18 cellular contexts compared by ENCODE assay signal in the genomic region with DNA sequence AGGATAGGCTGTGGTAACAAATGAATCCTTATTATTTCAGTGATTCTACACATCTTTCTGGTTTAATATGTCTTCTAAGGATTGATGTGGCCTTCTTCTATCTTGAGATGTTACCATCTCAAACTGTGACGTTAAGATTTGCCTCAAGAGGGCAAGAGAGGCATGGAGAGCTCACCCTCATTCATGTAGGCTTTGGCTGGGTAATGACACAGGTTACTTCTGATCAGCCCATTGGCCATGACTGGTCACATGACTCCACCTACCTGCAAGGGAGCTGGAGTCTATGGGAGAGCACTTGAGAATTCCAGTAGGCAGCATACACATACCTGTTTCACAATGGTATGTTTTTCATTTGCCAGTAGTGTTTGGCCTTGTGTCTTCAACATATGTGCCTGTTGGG. TPM values are rescaled to one million over a fixed set of nuclear protein-coding genes. Genes with fewer than 3 reads are reported as not detected.
A peak's percentile ranks its signal among the peaks of the same experiment; 100 is the strongest.
DNase-seq lines count a peak whose midpoint lies in the region; ATAC-seq and TF ChIP-seq lines count a peak whose summit lies in the region.
"Had no signal": no experiment of that assay in that cellular context is flagged by ENCODE, and none has a peak within 500 bp of the region (broad histone marks: within the 10 kb centered on the region; RNA-seq: fewer than 3 reads in every experiment).

No MANE protein-coding gene starts in this region.

- H3K36me3 ChIP-seq in Caco-2 (ENCODE audit: control insufficient read depth, insufficient read depth, low read length) (no peaks in the 10 kb centered on the region), RWPE2 (ENCODE audit: low read depth) (no peaks in the 10 kb centered on the region)
- H3K36me3 ChIP-seq: spleen had no signal

- no peaks in the 10 kb centered on the region for H3K4me1 Mint-ChIP-seq in Caco-2 (ENCODE audit: low read depth, unreplicated experiment)

- intact Hi-C loops in Caco-2 (cut with micrococcal nuclease; ENCODE audit: unreplicated experiment) = loop anchor here (5.0 to 10.0 kb wide), 4 partner anchors 97 to 322 kb away; no protein-coding TSS in a partner anchor

- no TSS peak for BruUV-seq in Caco-2 (replicated peaks; lab: Mats Ljungman, UMichigan)

- no peak overlapping the region for H3K27ac Mint-ChIP-seq in Caco-2 (ENCODE audit: unreplicated experiment)
- H3K27ac Mint-ChIP-seq: IgD-negative memory B cell had no signal

- H3K4me3 ChIP-seq in Caco-2 (ENCODE audit: low read depth, low read length) = no peak overlapping the region
- no peak overlapping the region for H3K4me3 ChIP-seq in RWPE2 (ENCODE audit: severe bottlenecking)
- no peak overlapping the region for H3K4me3 ChIP-seq in epithelial cell of proximal tubule (ENCODE audit: low read depth, low read length)
- H3K4me3 ChIP-seq: BLaER1, GM12878, spleen had no signal

- H3K27ac ChIP-seq in RWPE2 (ENCODE audit: poor library complexity, severe bottlenecking) = no peak overlapping the region
- H3K27ac ChIP-seq: BLaER1, epithelial cell of prostate, spleen, VCaP had no signal

- DNase-seq in ACHN (peak; percentile 18), Caco-2 (peak; percentile 68 to 82), RWPE2 (ENCODE audit: low spot score) (no peak), epithelial cell of proximal tubule (ENCODE audit: low read depth) (no peak), activated T-cell treated with anti-CD3 and anti-CD28 coated beads for 4 hours (no peak)
- DNase-seq: HCEC 1CT, head of caudate nucleus, NCI-H1105, NCI-H2227 treated with DMSO at 0.1 percent for 48 hours, spleen had no signal

- ATAC-seq in RWPE2 (ENCODE audit: low read depth) = peak; percentile 36; the same call in 1 of the 3 replicates
- no peak for ATAC-seq in HG03565 (IDR thresholded peaks at IDR 0.05; ENCODE audit: unreplicated experiment)
- ATAC-seq in HG02852 (IDR thresholded peaks at IDR 0.05; ENCODE audit: unreplicated experiment) = no peak
- no peak for ATAC-seq in GM18520 (IDR thresholded peaks at IDR 0.05; ENCODE audit: unreplicated experiment)
- ATAC-seq: GM12878 had no signal

- no peaks in the 10 kb centered on the region for H3K9me3 Mint-ChIP-seq in Caco-2 (ENCODE audit: unreplicated experiment)

- H3K27me3 ChIP-seq in Caco-2 (replicated peaks; ENCODE audit: control insufficient read depth, insufficient read depth, low read length) (no peaks in the 10 kb centered on the region), RWPE2 (ENCODE audit: insufficient read depth, poor library complexity, severe bottlenecking) (no peaks in the 10 kb centered on the region)
- H3K27me3 ChIP-seq: BLaER1 had no signal

- peak in 1 of 2 experiments; percentile 21 for TF ChIP-seq CTCF in Caco-2 (IDR thresholded peaks at IDR 0.05; ENCODE audit: insufficient read depth in 1 of 2, low read depth in 1 of 2, low read length in 1 of 2, severe bottlenecking in 1 of 2, unreplicated experiment in 1 of 2)
- peak; percentile 10 for TF ChIP-seq CTCF in RWPE2 (IDR thresholded peaks at IDR 0.05; ENCODE audit: poor library complexity, severe bottlenecking)
- TF ChIP-seq CTCF in epithelial cell of proximal tubule (conservative IDR thresholded peaks at IDR 0.05; ENCODE audit: low read depth, low read length) = peak; percentile 19

- H3K27me3 Mint-ChIP-seq in Caco-2 (ENCODE audit: insufficient read depth, unreplicated experiment) = no peaks in the 10 kb centered on the region

- in situ Hi-C loops in ACHN (cut with HindIII; ENCODE audit: low pct_ligation_motif_present, low pct_unique_long_range_greater_than_20kb, low sequenced_read_pairs) = no loop called here

- H3K9me3 ChIP-seq in Caco-2 = no peaks in the 10 kb centered on the region
- H3K9me3 ChIP-seq in RWPE2 (ENCODE audit: severe bottlenecking) = no peaks in the 10 kb centered on the region
- H3K9me3 ChIP-seq: BLaER1, spleen had no signal

- H3K4me1 ChIP-seq in Caco-2 = no peaks in the 10 kb centered on the region
- H3K4me1 ChIP-seq in RWPE2 (ENCODE audit: insufficient read depth, poor library complexity, severe bottlenecking) = no peaks in the 10 kb centered on the region

- POLR2A ChIA-PET in Caco-2 (lab: Charles Lee) = no interaction called here

- CTCF ChIA-PET in Caco-2 (lab: Charles Lee) = interaction anchor here (0.6 to 1.0 kb wide), 5 partner anchors 14 to 216 kb away, joined by 3 to 8 read pairs (median 4); no protein-coding TSS in a partner anchor

- no peaks in the 10 kb centered on the region for H3K36me3 Mint-ChIP-seq in Caco-2 (ENCODE audit: insufficient read depth, unreplicated experiment)
- H3K36me3 Mint-ChIP-seq: IgD-negative memory B cell had no signal

- H3K4me3 Mint-ChIP-seq in Caco-2 (ENCODE audit: unreplicated experiment) = no peak overlapping the region
- H3K4me3 Mint-ChIP-seq: IgD-negative memory B cell had no signal

RNA-seq across cellular contexts. Expression of a gene that starts 30.0 kb away (rescaled TPM):
- total RNA-seq in Caco-2 (2022) (16.6 and 18.5 TPM in 2 replicates), epithelial cell of proximal tubule (5.9 and 6.7 TPM in 2 replicates)

Comparison
In these comparisons a context has a peak if more than half of its experiments do, and no peak if none do; other contexts are left out.
1. DNase-seq: peak in ACHN (single experiment) and Caco-2 (2 of 2); none in RWPE2 (single experiment), epithelial cell of proximal tubule (single experiment) and activated T-cell treated with anti-CD3 and anti-CD28 coated beads for 4 hours (single experiment).